In genomic region chr10:118729641-118730258, GRCh38 we compare ENCODE assay signal across 8 cellular contexts. TPM values are rescaled to one million over a fixed set of nuclear protein-coding genes. Genes with fewer than 3 reads are reported as not detected.
DNase-seq lines count a peak whose midpoint lies in the region; ATAC-seq and TF ChIP-seq lines count a peak whose summit lies in the region.

No MANE protein-coding gene starts in this region.

- no peak overlapping the region for H3K4me3 ChIP-seq in endodermal cell (ENCODE audit: low read length)

- peaks cover 56% of the 10 kb centered on the region for H3K4me1 Mint-ChIP-seq in activated naive CD4-positive, alpha-beta T cell treated with anti-CD3 and anti-CD28 coated beads, Interleukin-2, amount 10 ng/mL, durations not matched to agents 7 days and 5 days
- H3K4me1 Mint-ChIP-seq in activated naive CD4-positive, alpha-beta T cell treated with anti-CD3 and anti-CD28 coated beads for 36 hours (ENCODE audit: low read depth) = peaks cover 53% of the 10 kb centered on the region
- H3K4me1 Mint-ChIP-seq in activated CD8-positive, alpha-beta T cell treated with anti-CD3 and anti-CD28 coated beads, Interleukin-2, amount 10 ng/mL, durations not matched to agents 7 days and 5 days (ENCODE audit: low read depth) = peaks cover 53% of the 10 kb centered on the region
- peaks cover 42 to 56% (median 51%) of the 10 kb centered on the region in 3 donors for H3K4me1 Mint-ChIP-seq in naive B cell
- H3K4me1 Mint-ChIP-seq in endodermal cell = peaks cover 52% of the 10 kb centered on the region

- H3K9me3 Mint-ChIP-seq in activated naive CD4-positive, alpha-beta T cell treated with anti-CD3 and anti-CD28 coated beads, Interleukin-2, amount 10 ng/mL, durations not matched to agents 7 days and 5 days = no peaks in the 10 kb centered on the region
- no peaks in the 10 kb centered on the region for H3K9me3 Mint-ChIP-seq in activated naive CD4-positive, alpha-beta T cell treated with anti-CD3 and anti-CD28 coated beads for 36 hours
- no peaks in the 10 kb centered on the region for H3K9me3 Mint-ChIP-seq in activated CD8-positive, alpha-beta T cell treated with anti-CD3 and anti-CD28 coated beads, Interleukin-2, amount 10 ng/mL, durations not matched to agents 7 days and 5 days (ENCODE audit: insufficient read depth)
- H3K9me3 Mint-ChIP-seq in naive B cell (peaks cover 0 to 2% (median 0%) of the 10 kb centered on the region in 7 donors), endodermal cell (no peaks in the 10 kb centered on the region)

- intact Hi-C loops in activated naive CD4-positive, alpha-beta T cell treated with anti-CD3 and anti-CD28 coated beads for 36 hours (cut with micrococcal nuclease) = loop anchor here (5.0 kb wide), 1 partner anchor 103 kb away; no protein-coding TSS in a partner anchor

- no peak for DNase-seq in activated naive CD4-positive, alpha-beta T cell treated with anti-CD3 and anti-CD28 coated beads, Interleukin-2, amount 10 ng/mL, durations not matched to agents 7 days and 5 days
- no peak for DNase-seq in activated naive CD4-positive, alpha-beta T cell treated with anti-CD3 and anti-CD28 coated beads for 36 hours
- no peak for DNase-seq in activated CD8-positive, alpha-beta T cell treated with anti-CD3 and anti-CD28 coated beads, Interleukin-2, amount 10 ng/mL, durations not matched to agents 7 days and 5 days
- peak; percentile 76 for DNase-seq in naive B cell
- DNase-seq in GM19238 (ENCODE audit: insufficient read length, low spot score) = no peak
- DNase-seq in endodermal cell = no peak
- DNase-seq in retina = no peak

- CTCF ChIA-PET in activated naive CD4-positive, alpha-beta T cell treated with anti-CD3 and anti-CD28 coated beads, Interleukin-2, amount 10 ng/mL, durations not matched to agents 7 days and 5 days (lab: Charles Lee) = interaction anchor here (1.4 to 2.2 kb wide), 3 partner anchors 9 to 25 kb away, joined by 5 to 7 read pairs (median 5); partner anchors contain the start of gene CACUL1
- CTCF ChIA-PET in activated naive CD4-positive, alpha-beta T cell treated with anti-CD3 and anti-CD28 coated beads for 36 hours (lab: Charles Lee) = interaction anchor here (0.8 kb wide), 1 partner anchor 9 kb away, joined by 3 read pairs; no protein-coding TSS in a partner anchor
- CTCF ChIA-PET in activated CD8-positive, alpha-beta T cell treated with anti-CD3 and anti-CD28 coated beads, Interleukin-2, amount 10 ng/mL, durations not matched to agents 7 days and 5 days (lab: Charles Lee) = interaction anchor here (0.7 to 1.6 kb wide), 2 partner anchors 9 to 10 kb away, joined by 4 read pairs; no protein-coding TSS in a partner anchor

- no peak overlapping the region for H3K4me3 Mint-ChIP-seq in activated naive CD4-positive, alpha-beta T cell treated with anti-CD3 and anti-CD28 coated beads, Interleukin-2, amount 10 ng/mL, durations not matched to agents 7 days and 5 days
- H3K4me3 Mint-ChIP-seq in activated naive CD4-positive, alpha-beta T cell treated with anti-CD3 and anti-CD28 coated beads for 36 hours = no peak overlapping the region
- no peak overlapping the region for H3K4me3 Mint-ChIP-seq in activated CD8-positive, alpha-beta T cell treated with anti-CD3 and anti-CD28 coated beads, Interleukin-2, amount 10 ng/mL, durations not matched to agents 7 days and 5 days
- H3K4me3 Mint-ChIP-seq in naive B cell = peak overlapping the region; percentile 36 to 78 (median 72)
- no peak overlapping the region for H3K4me3 Mint-ChIP-seq in endodermal cell

- H3K36me3 Mint-ChIP-seq in activated naive CD4-positive, alpha-beta T cell treated with anti-CD3 and anti-CD28 coated beads, Interleukin-2, amount 10 ng/mL, durations not matched to agents 7 days and 5 days = peaks cover 2% of the 10 kb centered on the region
- H3K36me3 Mint-ChIP-seq in activated naive CD4-positive, alpha-beta T cell treated with anti-CD3 and anti-CD28 coated beads for 36 hours (ENCODE audit: low read depth) = no peaks in the 10 kb centered on the region
- peaks cover 21% of the 10 kb centered on the region for H3K36me3 Mint-ChIP-seq in activated CD8-positive, alpha-beta T cell treated with anti-CD3 and anti-CD28 coated beads, Interleukin-2, amount 10 ng/mL, durations not matched to agents 7 days and 5 days (ENCODE audit: low read depth)
- H3K36me3 Mint-ChIP-seq in naive B cell (peaks cover 0 to 10% of the 10 kb centered on the region in 2 donors), endodermal cell (ENCODE audit: low read depth) (no peaks in the 10 kb centered on the region)

- no peaks in the 10 kb centered on the region for H3K9me3 ChIP-seq in endodermal cell (ENCODE audit: control insufficient read depth, low read length)

- no peak for TF ChIP-seq CTCF in endodermal cell (conservative IDR thresholded peaks at IDR 0.05)

- 93 to 100% methylated on average over 1 to 2 of the region's 2 CpGs for WGBS in endodermal cell (ENCODE audit: insufficient coverage in 1 of 2, insufficient read length in 1 of 2), 2 experiments

- H3K9ac ChIP-seq in endodermal cell (ENCODE audit: extremely low read depth, low read length, poor library complexity, severe bottlenecking) = no peak overlapping the region

- no peak overlapping the region for H3K27ac ChIP-seq in endodermal cell (ENCODE audit: low read depth, low read length)

- no peaks in the 10 kb centered on the region for H3K27me3 ChIP-seq in endodermal cell (ENCODE audit: control insufficient read depth, insufficient read depth, low read length, poor library complexity, severe bottlenecking)

- no peaks in the 10 kb centered on the region for H3K36me3 ChIP-seq in endodermal cell (ENCODE audit: control insufficient read depth, insufficient read depth, low read length)

- peak; percentile 79 for ATAC-seq in HG03108 (IDR thresholded peaks at IDR 0.05; ENCODE audit: unreplicated experiment)
- ATAC-seq in activated CD8-positive, alpha-beta T cell treated with anti-CD3 and anti-CD28 coated beads, Interleukin-2, amount 10 ng/mL, durations not matched to agents 7 days and 5 days = peak; percentile 52
- peak; percentile 100 for ATAC-seq in naive B cell (ENCODE audit: low read depth in 2 of 2)

- H3K27me3 Mint-ChIP-seq in activated naive CD4-positive, alpha-beta T cell treated with anti-CD3 and anti-CD28 coated beads, Interleukin-2, amount 10 ng/mL, durations not matched to agents 7 days and 5 days = no peaks in the 10 kb centered on the region
- no peaks in the 10 kb centered on the region for H3K27me3 Mint-ChIP-seq in activated naive CD4-positive, alpha-beta T cell treated with anti-CD3 and anti-CD28 coated beads for 36 hours (ENCODE audit: low read depth)
- no peaks in the 10 kb centered on the region for H3K27me3 Mint-ChIP-seq in activated CD8-positive, alpha-beta T cell treated with anti-CD3 and anti-CD28 coated beads, Interleukin-2, amount 10 ng/mL, durations not matched to agents 7 days and 5 days (ENCODE audit: low read depth)
- H3K27me3 Mint-ChIP-seq in naive B cell = no peaks in the 10 kb centered on the region
- H3K27me3 Mint-ChIP-seq in endodermal cell (ENCODE audit: insufficient read depth) = no peaks in the 10 kb centered on the region

- H3K4me1 ChIP-seq in endodermal cell (ENCODE audit: control insufficient read depth, insufficient read depth, low read length) = peaks cover 28% of the 10 kb centered on the region

- peak overlapping the region; percentile 11 for H3K27ac Mint-ChIP-seq in activated naive CD4-positive, alpha-beta T cell treated with anti-CD3 and anti-CD28 coated beads, Interleukin-2, amount 10 ng/mL, durations not matched to agents 7 days and 5 days
- H3K27ac Mint-ChIP-seq in activated naive CD4-positive, alpha-beta T cell treated with anti-CD3 and anti-CD28 coated beads for 36 hours = no peak overlapping the region
- peak overlapping the region; percentile 73 for H3K27ac Mint-ChIP-seq in activated CD8-positive, alpha-beta T cell treated with anti-CD3 and anti-CD28 coated beads, Interleukin-2, amount 10 ng/mL, durations not matched to agents 7 days and 5 days
- peak overlapping the region; percentile 93 to 98 (median 97) for H3K27ac Mint-ChIP-seq in naive B cell
- no peak overlapping the region for H3K27ac Mint-ChIP-seq in endodermal cell

- POLR2A ChIA-PET in activated CD8-positive, alpha-beta T cell treated with anti-CD3 and anti-CD28 coated beads, Interleukin-2, amount 10 ng/mL, durations not matched to agents 7 days and 5 days (lab: Charles Lee) = no interaction called here

RNA-seq across cellular contexts. Expression of gene CACUL1, which starts 25.0 kb away (rescaled TPM):
- 10 to 100 TPM; 18.4 to 19.2 TPM for total RNA-seq in activated naive CD4-positive, alpha-beta T cell treated with anti-CD3 and anti-CD28 coated beads for 36 hours
- total RNA-seq in activated CD8-positive, alpha-beta T cell treated with anti-CD3 and anti-CD28 coated beads, Interleukin-2, amount 10 ng/mL, durations not matched to agents 7 days and 5 days = 10 to 100 TPM; 25.5 to 30.2 TPM
- polyA plus RNA-seq in naive B cell (ENCODE audit: low read depth in 6 of 6) = 10 to 100 TPM; 21.5 to 40.9 (median 35.7) TPM
- 10 to 100 TPM; 37.5 to 38.9 TPM for total RNA-seq in endodermal cell
- 23.7 TPM for polyA plus RNA-seq in endodermal cell (2013, experiment 1 of 2)
- 23.1 TPM for polyA plus RNA-seq in endodermal cell (2013, experiment 2 of 2)

Comparison
In these comparisons a context has a peak if more than half of its experiments do, and no peak if none do; other contexts are left out.
1. H3K27ac Mint-ChIP-seq: peak in activated naive CD4-positive, alpha-beta T cell treated with anti-CD3 and anti-CD28 coated beads, Interleukin-2, amount 10 ng/mL, durations not matched to agents 7 days and 5 days (single experiment), activated CD8-positive, alpha-beta T cell treated with anti-CD3 and anti-CD28 coated beads, Interleukin-2, amount 10 ng/mL, durations not matched to agents 7 days and 5 days (single experiment) and naive B cell (6 of 6); none in activated naive CD4-positive, alpha-beta T cell treated with anti-CD3 and anti-CD28 coated beads for 36 hours (single experiment) and endodermal cell (single experiment).
2. H3K4me3 Mint-ChIP-seq: peak in naive B cell (8 of 8); none in activated naive CD4-positive, alpha-beta T cell treated with anti-CD3 and anti-CD28 coated beads, Interleukin-2, amount 10 ng/mL, durations not matched to agents 7 days and 5 days (single experiment), activated naive CD4-positive, alpha-beta T cell treated with anti-CD3 and anti-CD28 coated beads for 36 hours (single experiment), activated CD8-positive, alpha-beta T cell treated with anti-CD3 and anti-CD28 coated beads, Interleukin-2, amount 10 ng/mL, durations not matched to agents 7 days and 5 days (single experiment) and endodermal cell (single experiment).
3. Peak in every context shown above with its lines, with median percentiles within 50 percentile points of each other: ATAC-seq.